ENCODE assay signal across 27 cellular contexts in genomic region chr10:126842356-126842755, GRCh38.
"Had no signal": no experiment of that assay in that cellular context is flagged by ENCODE, and none has a peak within 500 bp of the region (broad histone marks: within the 10 kb centered on the region; RNA-seq: fewer than 3 reads in every experiment).

No MANE protein-coding gene starts in this region.

- H3K27ac Mint-ChIP-seq: activated CD8-positive, alpha-beta T cell treated with anti-CD3 and anti-CD28 coated beads, Interleukin-2, amount 10 ng/mL, durations not matched to agents 7 days and 5 days; activated naive CD8-positive, alpha-beta T cell treated with anti-CD3 and anti-CD28 coated beads, Interleukin-2, amount 10 ng/mL, durations not matched to agents 7 days and 5 days had no signal

- H3K4me1 Mint-ChIP-seq: activated naive CD8-positive, alpha-beta T cell treated with anti-CD3 and anti-CD28 coated beads, Interleukin-2, amount 10 ng/mL, durations not matched to agents 7 days and 5 days had no signal

- H3K4me2 ChIP-seq: SK-N-SH had no signal

- H3K9me3 Mint-ChIP-seq: activated naive CD8-positive, alpha-beta T cell treated with anti-CD3 and anti-CD28 coated beads, Interleukin-2, amount 10 ng/mL, durations not matched to agents 7 days and 5 days had no signal

- H3K4me1 ChIP-seq: SJCRH30 had no signal

- H3K9ac ChIP-seq: SK-N-SH had no signal

- H3K27me3 ChIP-seq: SJCRH30 had no signal

- FAIRE-seq: bronchial epithelial cell had no signal

- H3K36me3 ChIP-seq: MG63, SJCRH30, WERI-Rb-1 had no signal

- H3K36me3 Mint-ChIP-seq: activated naive CD8-positive, alpha-beta T cell treated with anti-CD3 and anti-CD28 coated beads, Interleukin-2, amount 10 ng/mL, durations not matched to agents 7 days and 5 days had no signal

- ATAC-seq: activated CD8-positive, alpha-beta T cell treated with anti-CD3 and anti-CD28 coated beads, Interleukin-2, amount 10 ng/mL, durations not matched to agents 7 days and 5 days; Panc1 had no signal

- H3K27me3 Mint-ChIP-seq: activated naive CD8-positive, alpha-beta T cell treated with anti-CD3 and anti-CD28 coated beads, Interleukin-2, amount 10 ng/mL, durations not matched to agents 7 days and 5 days had no signal

- H3K4me3 Mint-ChIP-seq: activated CD8-positive, alpha-beta T cell treated with anti-CD3 and anti-CD28 coated beads, Interleukin-2, amount 10 ng/mL, durations not matched to agents 7 days and 5 days; activated naive CD8-positive, alpha-beta T cell treated with anti-CD3 and anti-CD28 coated beads, Interleukin-2, amount 10 ng/mL, durations not matched to agents 7 days and 5 days had no signal

- H3K4me3 ChIP-seq: MG63, SJCRH30 had no signal

- DNase-seq: activated CD4-positive, alpha-beta T cell treated with anti-CD3 and anti-CD28 coated beads for 4 hours; activated CD4-positive, alpha-beta T cell treated with anti-CD3 and anti-CD28 coated beads, Interleukin-2, amount 50 U/mL, for 4 hours; activated CD8-positive, alpha-beta memory T cell treated with anti-CD3 and anti-CD28 coated beads, Interleukin-2, amount 50 U/mL, for 48 hours; activated CD8-positive, alpha-beta T cell treated with anti-CD3 and anti-CD28 coated beads, Interleukin-2, amount 10 ng/mL, durations not matched to agents 7 days and 5 days; activated naive CD4-positive, alpha-beta T cell treated with anti-CD3 and anti-CD28 coated beads, Interleukin-2, amount 50 U/mL, for 16 hours; activated naive CD8-positive, alpha-beta T cell treated with anti-CD3 and anti-CD28 coated beads, Interleukin-2, amount 10 ng/mL, durations not matched to agents 7 days and 5 days; activated T-cell treated with anti-CD3 and anti-CD28 coated beads, Interleukin-2, amount 50 U/mL, for 1 hour; aorta; MG63; MV-4-11; NCI-H1092 treated with DMSO at 0.1 percent for 48 hours; NCI-H1417 treated with DMSO at 0.1 percent for 48 hours; NCI-H1694; NCI-H2029; NCI-H345; NCI-H510A; NCI-H526 treated with DMSO at 0.1 percent for 48 hours; NCI-H82; OCI-M1; Right ventricle myocardium superior; SK-N-SH; T-helper 1 cell; WERI-Rb-1 had no signal

- H3K9me3 ChIP-seq: MG63, SJCRH30, SK-N-SH had no signal

- H3K27ac ChIP-seq: RWPE1, SJCRH30, WERI-Rb-1 had no signal
